Comparison of ENCODE assay signal across 16 cellular contexts in the genomic region with DNA sequence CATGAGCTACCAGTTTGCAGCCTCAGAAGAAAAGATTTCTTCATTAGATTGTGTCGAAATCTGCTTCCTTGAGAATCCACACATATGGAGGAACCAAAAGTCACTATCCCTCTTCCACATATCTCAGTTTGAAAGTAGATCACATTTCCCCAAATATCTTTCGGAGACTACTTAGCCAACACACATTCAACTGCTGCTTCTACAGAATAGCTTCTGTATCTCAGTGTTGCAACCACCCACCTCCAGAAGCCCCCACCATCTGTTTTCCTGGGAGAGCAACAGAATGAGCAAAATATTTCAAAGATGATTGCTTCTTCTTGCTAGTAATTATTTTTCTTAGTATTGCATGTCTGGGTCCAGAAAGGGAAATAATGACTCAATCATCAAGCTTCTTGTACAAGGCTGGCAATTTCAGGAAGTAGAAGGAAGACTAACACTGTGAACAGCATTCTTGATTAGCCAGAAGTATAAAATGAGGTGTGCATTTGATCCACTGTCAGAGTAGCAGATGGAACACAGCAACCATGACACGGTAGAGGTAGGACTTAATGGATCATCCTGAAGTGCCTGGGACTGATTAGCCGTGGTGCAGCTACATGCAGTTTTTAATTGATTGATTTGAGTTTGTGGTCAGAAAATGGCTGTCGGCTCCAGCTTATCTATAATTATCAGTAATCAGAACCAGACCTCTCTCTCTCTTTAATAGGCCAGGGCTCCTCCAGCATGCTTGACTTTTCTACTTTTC. TPM values are rescaled to one million over a fixed set of nuclear protein-coding genes. Genes with fewer than 3 reads are reported as not detected.
DNase-seq lines count a peak whose midpoint lies in the region; ATAC-seq, FAIRE-seq and TF ChIP-seq lines count a peak whose summit lies in the region.
"Had no signal": no experiment of that assay in that cellular context is flagged by ENCODE, and none has a peak within 500 bp of the region (broad histone marks: within the 10 kb centered on the region; RNA-seq: fewer than 3 reads in every experiment).

No MANE protein-coding gene starts in this region.

- 83% methylated on average over 1 of the region's 5 CpGs; no CpG with 5 or more reads in 1 of the 2 experiments for WGBS in IMR-90 (ENCODE audit: extremely low coverage in 2 of 2, insufficient read length in 1 of 2), 2 experiments

- no peak overlapping the region for H4K8ac ChIP-seq in IMR-90 (ENCODE audit: low read depth in 2 of 2, low read length in 2 of 2)

- peak overlapping the region; percentile 23; the same call in 1 of the 2 replicates for H3K27ac ChIP-seq in IMR-90 (ENCODE audit: insufficient read depth, low read length)
- no peak overlapping the region for H3K27ac ChIP-seq in astrocyte (ENCODE audit: low read depth, low read length)
- H3K27ac ChIP-seq: thyroid gland had no signal

- H4K91ac ChIP-seq in IMR-90 (ENCODE audit: insufficient read depth, low read depth, low read length) = no peak overlapping the region

- no peaks in the 10 kb centered on the region for H3K36me3 ChIP-seq in IMR-90 (ENCODE audit: control insufficient read depth, insufficient read depth, low read length)
- no peaks in the 10 kb centered on the region for H3K36me3 ChIP-seq in astrocyte (ENCODE audit: insufficient read depth, low read length)
- H3K36me3 ChIP-seq: thyroid gland had no signal

- no peak for TF ChIP-seq POLR2A in IMR-90 (IDR thresholded peaks at IDR 0.05; ENCODE audit: low read depth, low read length)

- peaks cover 4% of the 10 kb centered on the region for H3K4me1 Mint-ChIP-seq in astrocyte (ENCODE audit: low read depth, unreplicated experiment)
- no peaks in the 10 kb centered on the region for H3K4me1 Mint-ChIP-seq in stimulated activated naive B cell treated with anti-CD40 and anti-IgM and Interleukin-4, amounts not matched to agents 10 μg/mL and 1 μg/mL and 100 μg/mL, for 72 hours

- H3K9me3 ChIP-seq in IMR-90 (ENCODE audit: control insufficient read depth, insufficient read depth, low read length) (no peaks in the 10 kb centered on the region), astrocyte (ENCODE audit: insufficient read depth, low read depth, low read length) (no peaks in the 10 kb centered on the region)
- H3K9me3 ChIP-seq: thyroid gland had no signal

- H4K5ac ChIP-seq in IMR-90 (ENCODE audit: low read depth, low read length) = no peak overlapping the region

- peaks cover 7% of the 10 kb centered on the region for H3K9me3 Mint-ChIP-seq in astrocyte (ENCODE audit: unreplicated experiment)
- peaks cover 6 to 8% of the 10 kb centered on the region in 2 donors for H3K9me3 Mint-ChIP-seq in stimulated activated naive B cell treated with anti-CD40 and anti-IgM and Interleukin-4, amounts not matched to agents 10 μg/mL and 1 μg/mL and 100 μg/mL, for 72 hours

- H3K56ac ChIP-seq in IMR-90 (ENCODE audit: extremely low read depth, insufficient read depth, low read length) = no peak overlapping the region

- in situ Hi-C loops in IMR-90 (cut with MboI; ENCODE audit: low sequenced_read_pairs) = no loop called here

- H3K4me3 ChIP-seq in AG09309 (ENCODE audit: control insufficient read depth, low read depth, low read length) (no peak overlapping the region), IMR-90 (ENCODE audit: insufficient read depth, low read depth, low read length) (no peak overlapping the region), astrocyte (ENCODE audit: insufficient read depth, low read depth, low read length) (no peak overlapping the region)
- H3K4me3 ChIP-seq: thyroid gland had no signal

- POLR2A ChIA-PET in IMR-90 (lab: Charles Lee; ENCODE audit: unreplicated experiment) = no interaction called here

- ATAC-seq in IMR-90 (ENCODE audit: low read depth) = peak; percentile 67
- ATAC-seq in GM18498 (IDR thresholded peaks at IDR 0.05; ENCODE audit: unreplicated experiment) = no peak
- no peak for ATAC-seq in GM18867 (IDR thresholded peaks at IDR 0.05; ENCODE audit: unreplicated experiment)
- ATAC-seq in stimulated activated naive B cell treated with anti-CD40 and anti-IgM and Interleukin-4, amounts not matched to agents 10 μg/mL and 1 μg/mL and 100 μg/mL, for 72 hours (replicated peaks) = no peak
- ATAC-seq: HCT116 had no signal

- H3K27me3 ChIP-seq in IMR-90 (ENCODE audit: control insufficient read depth, insufficient read depth, low read length) (no peaks in the 10 kb centered on the region), astrocyte (ENCODE audit: insufficient read depth, low read length) (no peaks in the 10 kb centered on the region)
- H3K27me3 ChIP-seq: thyroid gland had no signal

- H3K9me1 ChIP-seq in IMR-90 (ENCODE audit: insufficient read depth, low read length) = peaks cover 5% of the 10 kb centered on the region

- H2BK15ac ChIP-seq in IMR-90 (ENCODE audit: low read depth, low read length) = no peak overlapping the region

- no peak overlapping the region for H3K4me3 Mint-ChIP-seq in astrocyte (ENCODE audit: unreplicated experiment)
- H3K4me3 Mint-ChIP-seq in stimulated activated naive B cell treated with anti-CD40 and anti-IgM and Interleukin-4, amounts not matched to agents 10 μg/mL and 1 μg/mL and 100 μg/mL, for 72 hours = no peak overlapping the region
- H3K4me3 Mint-ChIP-seq: CD4-positive, CD25-positive, alpha-beta regulatory T cell had no signal

- no peaks in the 10 kb centered on the region for H3K79me2 ChIP-seq in astrocyte (ENCODE audit: insufficient read depth, low read length)

- H3K14ac ChIP-seq in IMR-90 (replicated peaks; ENCODE audit: low read depth, low read length) = no peak overlapping the region

- CTCF ChIA-PET in IMR-90 (lab: Yijun Ruan, JAX) = no interaction called here

- no peak overlapping the region for H3K27ac Mint-ChIP-seq in astrocyte (ENCODE audit: unreplicated experiment)
- no peak overlapping the region for H3K27ac Mint-ChIP-seq in stimulated activated naive B cell treated with anti-CD40 and anti-IgM and Interleukin-4, amounts not matched to agents 10 μg/mL and 1 μg/mL and 100 μg/mL, for 72 hours
- H3K27ac Mint-ChIP-seq: CD4-positive, CD25-positive, alpha-beta regulatory T cell had no signal

- no TSS peak for BruUV-seq in IMR-90 (replicated peaks; lab: Mats Ljungman, UMichigan)

- intact Hi-C loops in IMR-90 (cut with micrococcal nuclease) = no loop called here

- TF ChIP-seq CTCF in AG09309 (IDR thresholded peaks at IDR 0.05; ENCODE audit: control insufficient read depth, insufficient read depth, low read depth, low read length, missing control alignments) (no peak), IMR-90 (conservative IDR thresholded peaks at IDR 0.05; ENCODE audit: low read depth, low read length) (no peak), astrocyte (IDR thresholded peaks at IDR 0.05; ENCODE audit: insufficient read depth, low read depth, low read length) (no peak)

- no peak overlapping the region for H3K4ac ChIP-seq in IMR-90 (ENCODE audit: low read depth, low read length)

- dilution Hi-C loops in IMR-90 (cut with HindIII; ENCODE audit: low sequenced_read_pairs, unreplicated experiment) = no loop called here

- H2BK5ac ChIP-seq in IMR-90 (ENCODE audit: low read depth, low read length, poor library complexity, severe bottlenecking) = no peak overlapping the region

- H3K4me1 ChIP-seq in IMR-90 (ENCODE audit: control insufficient read depth, insufficient read depth, low read length) (peaks cover 2% of the 10 kb centered on the region; the same call in 1 of the 2 replicates), astrocyte (ENCODE audit: insufficient read depth, low read length) (peaks cover 7% of the 10 kb centered on the region)
- H3K4me1 ChIP-seq: thyroid gland had no signal

- no peaks in the 10 kb centered on the region for H3K36me3 Mint-ChIP-seq in astrocyte (ENCODE audit: low read depth, unreplicated experiment)
- no peaks in the 10 kb centered on the region for H3K36me3 Mint-ChIP-seq in stimulated activated naive B cell treated with anti-CD40 and anti-IgM and Interleukin-4, amounts not matched to agents 10 μg/mL and 1 μg/mL and 100 μg/mL, for 72 hours
- H3K36me3 Mint-ChIP-seq: CD4-positive, CD25-positive, alpha-beta regulatory T cell had no signal

- no peaks in the 10 kb centered on the region for H4K20me1 ChIP-seq in IMR-90 (ENCODE audit: insufficient read depth, low read length)
- no peaks in the 10 kb centered on the region for H4K20me1 ChIP-seq in astrocyte (ENCODE audit: insufficient read depth, low read length)

- H2BK20ac ChIP-seq in IMR-90 (ENCODE audit: low read depth, low read length) = peak overlapping the region; percentile 71; the same call in 1 of the 2 replicates

- no peak overlapping the region; the same call in 1 of the 2 replicates for H3K18ac ChIP-seq in IMR-90 (ENCODE audit: low read depth, low read length)

- no peak overlapping the region for H3K23ac ChIP-seq in IMR-90 (ENCODE audit: low read depth, low read length)

- H3K4me2 ChIP-seq in IMR-90 (ENCODE audit: low read depth, low read length) (peak overlapping the region; percentile 74), astrocyte (ENCODE audit: low read length) (peak overlapping the region; percentile 27)

- no peak for FAIRE-seq in astrocyte (lab: Jason Lieb, UNC)

- H3K27me3 Mint-ChIP-seq in astrocyte (ENCODE audit: low read depth, unreplicated experiment) = peaks cover 2% of the 10 kb centered on the region
- H3K27me3 Mint-ChIP-seq in stimulated activated naive B cell treated with anti-CD40 and anti-IgM and Interleukin-4, amounts not matched to agents 10 μg/mL and 1 μg/mL and 100 μg/mL, for 72 hours = peaks cover 0 to 7% of the 10 kb centered on the region in 2 donors
- H3K27me3 Mint-ChIP-seq: CD4-positive, CD25-positive, alpha-beta regulatory T cell had no signal

- DNase-seq in AG09309 (ENCODE audit: low read depth) = peak; percentile 55
- peak; percentile 71 for DNase-seq in IMR-90
- DNase-seq in astrocyte (ENCODE audit: low read depth) = peak; percentile 80
- DNase-seq in kidney glomerular epithelial cell (lab: John Stamatoyannopoulos, UW) = peak; percentile 3
- DNase-seq in OCI-M2 (lab: John Stamatoyannopoulos, UW; ENCODE audit: unreplicated experiment) = no peak
- DNase-seq in stimulated activated naive B cell treated with anti-CD40 and anti-IgM and Interleukin-4, amounts not matched to agents 10 μg/mL and 1 μg/mL and 100 μg/mL, for 72 hours = no peak
- DNase-seq: activated CD4-positive, alpha-beta T cell treated with anti-CD3 and anti-CD28 coated beads for 4 hours; CD4-positive, CD25-positive, alpha-beta regulatory T cell; hypothalamus; KBM-7; retina; SHP77 treated with DMSO at 0.1 percent for 48 hours; thyroid gland had no signal

- H2BK120ac ChIP-seq in IMR-90 (ENCODE audit: low read depth, low read length) = no peak overlapping the region

- H2AFZ ChIP-seq in IMR-90 (replicated peaks; ENCODE audit: low read length, poor library complexity) (no peak overlapping the region), astrocyte (ENCODE audit: low read depth, low read length) (peak overlapping the region; percentile 35)

- H2AK5ac ChIP-seq in IMR-90 (ENCODE audit: low read depth, low read length) = no peak overlapping the region

- H3K79me1 ChIP-seq in IMR-90 (ENCODE audit: low read depth in 1 of 2, low read length in 2 of 2) = no peaks in the 10 kb centered on the region

- H2AK9ac ChIP-seq in IMR-90 (replicated peaks; ENCODE audit: low read depth, low read length, poor library complexity) = no peak overlapping the region

- H3K9ac ChIP-seq in IMR-90 (ENCODE audit: low read depth, low read length) (no peak overlapping the region), astrocyte (ENCODE audit: low read length) (no peak overlapping the region)

- no peak for TF ChIP-seq RAD21 in IMR-90 (IDR thresholded peaks at IDR 0.05; ENCODE audit: low read length)

RNA-seq across cellular contexts. Expression of gene ZC3H11B, which starts 24.9 kb away (rescaled TPM):
- total RNA-seq in IMR-90 (2012; rRNA removed) (under 0.01 and 0.28 TPM in 2 replicates), astrocyte (0.50 TPM in 1 of 2 replicates, not detected in the other)
- polyA plus RNA-seq in IMR-90 (2012; rRNA removed) = 0.03 TPM in 1 of 2 replicates, not detected in the other
- 0.03 TPM in 1 of 2 replicates, not detected in the other for polyA plus RNA-seq in IMR-90 (2012; cell fraction: cytosol; rRNA removed)
- polyA plus RNA-seq in IMR-90 (2012; cell fraction: nucleus; rRNA removed; ENCODE audit: low replicate concordance) = 0.08 and 0.22 TPM in 2 replicates
- total RNA-seq: CD4-positive, CD25-positive, alpha-beta regulatory T cell; thyroid gland had no signal
- polyA plus RNA-seq: CD4-positive, CD25-positive, alpha-beta regulatory T cell had no signal

Comparison
In these comparisons a context has a peak if more than half of its experiments do, and no peak if none do; other contexts are left out.
1. DNase-seq: peak in AG09309 (single experiment), IMR-90 (single experiment), astrocyte (single experiment) and kidney glomerular epithelial cell (single experiment); none in OCI-M2 (single experiment) and stimulated activated naive B cell treated with anti-CD40 and anti-IgM and Interleukin-4, amounts not matched to agents 10 μg/mL and 1 μg/mL and 100 μg/mL, for 72 hours (single experiment).